ENCODE assay signal across 8 cellular contexts in the genomic region with DNA sequence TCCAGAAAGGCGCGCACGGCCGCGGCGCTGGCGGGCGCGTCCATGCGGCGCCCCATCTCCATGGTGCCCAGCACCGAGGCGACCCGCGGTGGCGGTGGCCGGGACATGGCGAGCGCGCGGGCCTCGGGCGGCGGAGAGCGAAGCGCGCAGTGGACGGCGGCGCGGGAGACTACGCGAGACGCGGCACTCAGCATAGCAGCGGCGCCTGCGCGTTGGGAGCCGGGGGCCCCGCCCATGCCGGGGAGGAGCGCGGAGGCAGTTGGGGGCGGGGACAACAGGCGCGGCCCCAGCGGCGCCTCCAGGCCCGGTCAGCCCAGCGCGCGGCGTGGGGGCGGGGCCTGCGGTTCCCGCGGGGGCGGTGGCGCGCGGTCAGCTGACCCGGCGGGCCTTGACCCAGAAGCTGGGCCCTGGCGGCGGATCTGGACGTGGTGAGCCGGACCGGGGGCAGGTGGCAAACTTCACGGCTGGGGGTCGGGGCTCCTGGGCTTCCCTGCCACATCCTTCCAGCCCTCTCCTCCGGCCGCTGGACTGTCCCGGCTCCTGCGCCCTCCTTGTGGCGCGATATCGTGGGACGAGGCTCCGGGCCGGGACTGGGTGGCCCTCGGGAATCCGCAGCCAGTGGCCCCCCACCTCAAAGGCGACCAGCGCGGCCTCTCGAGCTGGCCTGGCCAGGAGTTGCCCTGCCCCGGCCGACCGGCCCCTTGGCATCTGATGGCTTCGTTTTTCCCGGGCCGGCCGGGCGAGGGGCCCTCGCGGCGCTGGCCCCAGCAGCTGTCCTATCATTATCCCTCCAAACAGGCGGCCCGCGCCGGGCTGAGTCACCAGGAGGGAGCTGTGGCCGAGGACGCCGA. TPM values are rescaled to one million over a fixed set of nuclear protein-coding genes. Genes with fewer than 3 reads are reported as not detected.
DNase-seq lines count a peak whose midpoint lies in the region; ATAC-seq and TF ChIP-seq lines count a peak whose summit lies in the region.

A gene (minus strand): TSS at position 214 of the 851 bp plus-strand sequence. CDS start 20 bp downstream, at position 194.
A gene with protein sequence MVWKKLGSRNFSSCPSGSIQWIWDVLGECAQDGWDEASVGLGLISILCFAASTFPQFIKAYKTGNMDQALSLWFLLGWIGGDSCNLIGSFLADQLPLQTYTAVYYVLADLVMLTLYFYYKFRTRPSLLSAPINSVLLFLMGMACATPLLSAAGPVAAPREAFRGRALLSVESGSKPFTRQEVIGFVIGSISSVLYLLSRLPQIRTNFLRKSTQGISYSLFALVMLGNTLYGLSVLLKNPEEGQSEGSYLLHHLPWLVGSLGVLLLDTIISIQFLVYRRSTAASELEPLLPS (plus strand): TSS at position 396 of the 851 bp plus-strand sequence. CDS start 5,352 bp downstream, outside the sequence.

- H3K9ac ChIP-seq in HUES64 (ENCODE audit: low read depth, low read length) (peak within 1 kb of the TSS; percentile 91), OCI-LY1 (ENCODE audit: low read length) (peak within 1 kb of the TSS; percentile 96)

- peak; percentile 71 for ATAC-seq in GM21515 (IDR thresholded peaks at IDR 0.05; ENCODE audit: unreplicated experiment)

- peak within 1 kb of the TSS; percentile 56 for H3K27ac ChIP-seq in HUES64 (ENCODE audit: low read depth, low read length)
- peak within 1 kb of the TSS; percentile 88 for H3K27ac ChIP-seq in OCI-LY1 (ENCODE audit: low read depth, low read length, poor library complexity, severe bottlenecking)

- no peaks in the 10 kb centered on the region for H4K20me1 ChIP-seq in OCI-LY1 (ENCODE audit: insufficient read depth, low read length)

- H3K79me2 ChIP-seq in OCI-LY1 (ENCODE audit: insufficient read depth, low read length): no peaks in the 10 kb centered on the region

- DNase-seq in D341Med (ENCODE audit: low spot score): peak; percentile 99
- peak; percentile 83 for DNase-seq in activated T-cell treated with anti-CD3 and anti-CD28 coated beads for 4 hours
- DNase-seq in epidermal melanocyte (ENCODE audit: insufficient read length, low spot score): peak; percentile 94
- peak; percentile 93 for DNase-seq in middle frontal gyrus (ENCODE audit: extremely low spot score, low spot score)
- DNase-seq in stimulated activated CD8-positive, alpha-beta memory T cell treated with anti-CD3 and anti-CD28 coated beads, Interleukin-2, amount 100 ng/mL, for 1 hour (ENCODE audit: low read depth in 2 of 2): peak; percentile 85 to 87

- no peak within 1 kb of the TSS for H2AFZ ChIP-seq in OCI-LY1 (ENCODE audit: low read length)

- peak within 1 kb of the TSS; percentile 81 for H3K4me3 ChIP-seq in HUES64 (ENCODE audit: low read length)
- peak within 1 kb of the TSS; percentile 90 for H3K4me3 ChIP-seq in OCI-LY1 (ENCODE audit: low read depth, low read length, poor library complexity, severe bottlenecking)

- no peak for TF ChIP-seq CTCF in OCI-LY1 (IDR thresholded peaks at IDR 0.05; ENCODE audit: low read length)

- peaks cover 18% of the 10 kb centered on the region for H3K36me3 ChIP-seq in HUES64 (ENCODE audit: insufficient read depth, low read length)
- H3K36me3 ChIP-seq in OCI-LY1 (ENCODE audit: insufficient read depth, low read length): peaks cover 11% of the 10 kb centered on the region; the same call in 1 of the 2 replicates

- H3K27me3 ChIP-seq in HUES64 (ENCODE audit: insufficient read depth, low read length): no peaks in the 10 kb centered on the region
- no peaks in the 10 kb centered on the region for H3K27me3 ChIP-seq in OCI-LY1 (ENCODE audit: insufficient read depth, low read length)

- under 1% methylated on average over 105 of the region's 105 CpGs for WGBS in HUES64

- no peaks in the 10 kb centered on the region for H3K9me2 ChIP-seq in OCI-LY1 (ENCODE audit: low read depth, low read length)

- no peaks in the 10 kb centered on the region for H3F3A ChIP-seq in OCI-LY1 (ENCODE audit: insufficient read depth, low read length)

- H3K4me1 ChIP-seq in HUES64 (ENCODE audit: insufficient read depth, low read length) (0 out of 2 replicates have a peak, but pooled peaks cover 2% of the 10 kb centered on the region), OCI-LY1 (ENCODE audit: insufficient read depth, low read length, severe bottlenecking) (peaks cover 59% of the 10 kb centered on the region)

- H3K9me3 ChIP-seq in HUES64 (ENCODE audit: insufficient read depth, low read depth, low read length) (no peaks in the 10 kb centered on the region), OCI-LY1 (ENCODE audit: low read length) (no peaks in the 10 kb centered on the region)

- peak within 1 kb of the TSS; percentile 93 for H3K4me2 ChIP-seq in OCI-LY1 (ENCODE audit: low read length)

RNA-seq across cellular contexts. Expression of the first gene that starts in this region (rescaled TPM):
- polyA plus RNA-seq in HUES64 (2013, experiment 1 of 2): 31.5 TPM
- polyA plus RNA-seq in HUES64 (2013, experiment 2 of 2): 36.6 TPM

RNA-seq across cellular contexts. Expression of the second gene that starts in this region (rescaled TPM):
- polyA plus RNA-seq in HUES64 (2013, experiment 1 of 2): 16.4 TPM
- polyA plus RNA-seq in HUES64 (2013, experiment 2 of 2): 14.8 TPM

Comparison
In these comparisons a context has a peak if more than half of its experiments do, and no peak if none do; other contexts are left out.
1. Peak in every context shown above with its lines: DNase-seq, ATAC-seq, H3K4me3 ChIP-seq and H3K27ac ChIP-seq.